In the genomic region with DNA sequence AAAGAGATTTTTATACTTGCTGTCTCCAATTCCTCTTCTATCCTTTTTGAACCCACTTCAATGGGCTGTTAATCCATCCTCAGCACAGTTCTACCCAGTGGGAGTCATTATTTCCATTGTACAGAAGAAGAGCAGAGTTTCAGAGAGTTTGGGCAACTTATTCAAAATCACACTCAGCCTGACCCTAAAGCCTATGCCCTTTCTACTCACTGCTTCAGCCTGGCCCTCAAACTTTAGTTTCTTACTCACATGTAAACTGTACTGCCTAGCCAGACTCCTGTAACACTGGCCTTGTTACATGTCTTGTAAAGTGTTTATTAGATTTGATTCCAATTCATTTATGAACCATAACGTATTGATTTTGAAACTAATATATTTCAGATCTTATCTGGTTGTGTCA, we compare ENCODE assay signal across 14 cellular contexts. TPM values are rescaled to one million over a fixed set of nuclear protein-coding genes. Genes with fewer than 3 reads are reported as not detected.
DNase-seq lines count a peak whose midpoint lies in the region; ATAC-seq and TF ChIP-seq lines count a peak whose summit lies in the region.
"Had no signal": no experiment of that assay in that cellular context is flagged by ENCODE, and none has a peak within 500 bp of the region (broad histone marks: within the 10 kb centered on the region; RNA-seq: fewer than 3 reads in every experiment).

No MANE protein-coding gene starts in this region.

- no peaks in the 10 kb centered on the region for H3K9me3 ChIP-seq in psoas muscle
- H3K9me3 ChIP-seq in effector memory CD4-positive, alpha-beta T cell (ENCODE audit: control insufficient read depth, low read length) = no peaks in the 10 kb centered on the region
- H3K9me3 ChIP-seq: stomach had no signal

- H3K36me3 ChIP-seq in psoas muscle (ENCODE audit: insufficient read depth in 1 of 2, low read depth in 1 of 2) = peaks cover 0 to 5% of the 10 kb centered on the region in 2 donors
- H3K36me3 ChIP-seq in effector memory CD4-positive, alpha-beta T cell (ENCODE audit: control insufficient read depth, insufficient read depth, low read length) = no peaks in the 10 kb centered on the region

- H3K4me1 Mint-ChIP-seq in T-helper 2 cell treated with Interferon-gamma antibody and Interleukin-4, amounts not matched to agents 5 μg/mL and 100 μg/mL, for 36 hours (ENCODE audit: low read depth) = peaks cover 23% of the 10 kb centered on the region
- H3K4me1 Mint-ChIP-seq in activated T-helper 17 cell treated with anti-CD3 and anti-CD28 coated beads, Interleukin-2, amount 50 U/mL, for 72 hours = peaks cover 18% of the 10 kb centered on the region

- peaks cover 4% of the 10 kb centered on the region for H3K4me1 ChIP-seq in psoas muscle
- peaks cover 17% of the 10 kb centered on the region for H3K4me1 ChIP-seq in effector memory CD4-positive, alpha-beta T cell (ENCODE audit: control insufficient read depth, insufficient read depth, low read length, poor library complexity, severe bottlenecking)

- no peak for TF ChIP-seq CTCF in psoas muscle (IDR thresholded peaks at IDR 0.05)

- peak overlapping the region; percentile 71 for H3K27ac Mint-ChIP-seq in T-helper 2 cell treated with Interferon-gamma antibody and Interleukin-4, amounts not matched to agents 5 μg/mL and 100 μg/mL, for 36 hours
- peak overlapping the region; percentile 87 for H3K27ac Mint-ChIP-seq in activated T-helper 17 cell treated with anti-CD3 and anti-CD28 coated beads, Interleukin-2, amount 50 U/mL, for 72 hours

- H3K36me3 Mint-ChIP-seq in T-helper 2 cell treated with Interferon-gamma antibody and Interleukin-4, amounts not matched to agents 5 μg/mL and 100 μg/mL, for 36 hours (ENCODE audit: low read depth) = peaks cover 2% of the 10 kb centered on the region
- H3K36me3 Mint-ChIP-seq in activated T-helper 17 cell treated with anti-CD3 and anti-CD28 coated beads, Interleukin-2, amount 50 U/mL, for 72 hours (ENCODE audit: low read depth) = no peaks in the 10 kb centered on the region

- H3K4me3 ChIP-seq in psoas muscle = no peak overlapping the region
- H3K4me3 ChIP-seq in effector memory CD4-positive, alpha-beta T cell (ENCODE audit: insufficient read depth, low read depth, low read length, poor library complexity, severe bottlenecking) = no peak overlapping the region
- H3K4me3 ChIP-seq: coronary artery, stomach had no signal

- H3K27me3 Mint-ChIP-seq in T-helper 2 cell treated with Interferon-gamma antibody and Interleukin-4, amounts not matched to agents 5 μg/mL and 100 μg/mL, for 36 hours (ENCODE audit: low read depth) = no peaks in the 10 kb centered on the region
- H3K27me3 Mint-ChIP-seq in activated T-helper 17 cell treated with anti-CD3 and anti-CD28 coated beads, Interleukin-2, amount 50 U/mL, for 72 hours = no peaks in the 10 kb centered on the region

- no peaks in the 10 kb centered on the region for H3K9me3 Mint-ChIP-seq in T-helper 2 cell treated with Interferon-gamma antibody and Interleukin-4, amounts not matched to agents 5 μg/mL and 100 μg/mL, for 36 hours
- H3K9me3 Mint-ChIP-seq in activated T-helper 17 cell treated with anti-CD3 and anti-CD28 coated beads, Interleukin-2, amount 50 U/mL, for 72 hours = no peaks in the 10 kb centered on the region

- DNase-seq in T-helper 2 cell treated with Interferon-gamma antibody and Interleukin-4, amounts not matched to agents 5 μg/mL and 100 μg/mL, for 36 hours (ENCODE audit: low spot score) = no peak
- DNase-seq in T-helper 2 cell (no peak), psoas muscle (no peak), DMS79 (lab: John Stamatoyannopoulos, UW) (no peak), NCI-H774 (lab: John Stamatoyannopoulos, UW) (no peak)
- DNase-seq in effector memory CD4-positive, alpha-beta T cell = no peak
- DNase-seq: 8988T, DMS53, islet precursor cell, nucleus accumbens, stomach had no signal

- WGBS in psoas muscle, 3 donors = 0 to 2% (median 0%) methylated on average over 1 of the region's 1 CpG

- intact Hi-C loops in psoas muscle (cut with DNase I) = no loop called here

- peak overlapping the region; percentile 37 for H3K4me3 Mint-ChIP-seq in T-helper 2 cell treated with Interferon-gamma antibody and Interleukin-4, amounts not matched to agents 5 μg/mL and 100 μg/mL, for 36 hours
- peak overlapping the region; percentile 73 for H3K4me3 Mint-ChIP-seq in activated T-helper 17 cell treated with anti-CD3 and anti-CD28 coated beads, Interleukin-2, amount 50 U/mL, for 72 hours

- peak overlapping the region; percentile 87 for H3K27ac ChIP-seq in psoas muscle
- no peak overlapping the region for H3K27ac ChIP-seq in effector memory CD4-positive, alpha-beta T cell (ENCODE audit: insufficient read depth, low read length, poor library complexity, severe bottlenecking)
- H3K27ac ChIP-seq: coronary artery had no signal

- peak; percentile 12 for ATAC-seq in HG02798 (IDR thresholded peaks at IDR 0.05; ENCODE audit: poor library complexity, unreplicated experiment)
- peak; percentile 73 for ATAC-seq in activated T-helper 17 cell treated with anti-CD3 and anti-CD28 coated beads, Interleukin-2, amount 50 U/mL, for 72 hours (replicated peaks)
- ATAC-seq in psoas muscle = no peak

- H3K27me3 ChIP-seq in psoas muscle (ENCODE audit: insufficient read depth in 3 of 3, low read length in 2 of 3) = no peaks in the 10 kb centered on the region
- no peaks in the 10 kb centered on the region for H3K27me3 ChIP-seq in effector memory CD4-positive, alpha-beta T cell (replicated peaks; ENCODE audit: control insufficient read depth, insufficient read depth, low read length, poor library complexity, severe bottlenecking)
- H3K27me3 ChIP-seq: stomach had no signal

RNA-seq across cellular contexts. Expression of gene USO1, which starts 25.1 kb away (rescaled TPM):
- total RNA-seq in activated T-helper 17 cell treated with anti-CD3 and anti-CD28 coated beads, Interleukin-2, amount 50 U/mL, for 72 hours = 10 to 100 TPM; 55.8 to 66.0 TPM
- total RNA-seq in psoas muscle = 100 to 1,000 TPM; 175 to 210 (median 180) TPM
- 100 to 1,000 TPM in 2 of 3 donors, 10 to 100 TPM in 1; 49.5 to 224 (median 136) TPM for polyA plus RNA-seq in psoas muscle

RNA-seq across cellular contexts. Expression of gene G3BP2, which starts 26.1 kb away (rescaled TPM):
- 100 to 1,000 TPM; 128 to 172 TPM for total RNA-seq in activated T-helper 17 cell treated with anti-CD3 and anti-CD28 coated beads, Interleukin-2, amount 50 U/mL, for 72 hours
- total RNA-seq in psoas muscle = 100 to 1,000 TPM; 126 to 219 (median 156) TPM
- polyA plus RNA-seq in psoas muscle = 100 to 1,000 TPM in 1 of 3 donors, 10 to 100 TPM in 2; 34.8 to 145 (median 39.5) TPM

Comparison
In these comparisons a context has a peak if more than half of its experiments do, and no peak if none do; other contexts are left out.
1. ATAC-seq: peak in HG02798 (single experiment) and activated T-helper 17 cell treated with anti-CD3 and anti-CD28 coated beads, Interleukin-2, amount 50 U/mL, for 72 hours (single experiment); none in psoas muscle (0 of 4).